ENCODE assay signal across 11 cellular contexts in genomic region chr12:95205016-95205415, GRCh38. TPM values are rescaled to one million over a fixed set of nuclear protein-coding genes. Genes with fewer than 3 reads are reported as not detected.
DNase-seq lines count a peak whose midpoint lies in the region; ATAC-seq, FAIRE-seq and TF ChIP-seq lines count a peak whose summit lies in the region.
"Had no signal": no experiment of that assay in that cellular context is flagged by ENCODE, and none has a peak within 500 bp of the region (broad histone marks: within the 10 kb centered on the region; RNA-seq: fewer than 3 reads in every experiment).

No MANE protein-coding gene starts in this region.

- no peak overlapping the region for H4K5ac ChIP-seq in H1 (ENCODE audit: insufficient read length, low read depth, low read length)

- intact Hi-C loops in heart left ventricle (cut with DNase I), result loop anchor here in 1 of 10 donors (10.0 kb wide), 1 partner anchor 70 kb away; no protein-coding TSS in a partner anchor
- intact Hi-C loops in cardiac septum (cut with DNase I), result loop anchor here (5.0 kb wide), 1 partner anchor 33 kb away; no protein-coding TSS in a partner anchor
- intact Hi-C loops in uterus (cut with DNase I; ENCODE audit: low total_unique reads), result no loop called here

- H3K14ac ChIP-seq in H1 (ENCODE audit: insufficient read length), result no peak overlapping the region

- no peak for TF ChIP-seq EP300 in H1 (IDR thresholded peaks at IDR 0.05; ENCODE audit: borderline replicate concordance in 1 of 2, low read depth in 2 of 2, low read length in 2 of 2)

- peaks cover 0 to 80% of the 10 kb centered on the region in 2 experiments; a peak in 3 of 4 replicates for H3K79me2 ChIP-seq in H1 (ENCODE audit: control insufficient read depth in 1 of 2, insufficient read depth in 2 of 2, low read length in 2 of 2)

- no peak overlapping the region; a peak in 1 of 7 replicates for H3K9ac ChIP-seq in H1 (replicated peaks in 1 of 4; ENCODE audit: extremely low read depth in 1 of 4, low read depth in 3 of 4, low read length in 3 of 4)

- H3K79me1 ChIP-seq in H1 (ENCODE audit: low read depth, low read length), result no peaks in the 10 kb centered on the region; the same call in 1 of the 2 replicates

- H2BK20ac ChIP-seq in H1 (ENCODE audit: low read length), result peak overlapping the region; percentile 91; the same call in 1 of the 2 replicates

- H2AFZ ChIP-seq in H1 (ENCODE audit: low read length), result no peak overlapping the region

- no peak for TF ChIP-seq CTCF in heart left ventricle (IDR thresholded peaks at IDR 0.05)
- TF ChIP-seq CTCF in H1 (IDR thresholded peaks at IDR 0.05; ENCODE audit: control extremely low read depth in 1 of 3, insufficient read depth in 1 of 3, low read depth in 1 of 3, low read length in 3 of 3), result no peak
- no peak for TF ChIP-seq CTCF in uterus (IDR thresholded peaks at IDR 0.05)

- no peak overlapping the region for H3K56ac ChIP-seq in H1 (replicated peaks; ENCODE audit: insufficient read length, low read depth, low read length)

- FAIRE-seq in H1 (lab: Jason Lieb, UNC), result no peak
- FAIRE-seq: A204.1, small intestine had no signal

- WGBS in heart left ventricle, 4 donors, result 94 to 100% (median 98%) methylated on average over 1 of the region's 1 CpG
- WGBS in H1 (ENCODE audit: extremely low coverage in 1 of 2, insufficient coverage in 1 of 2, insufficient read length in 1 of 2, insufficient replicate concordance in 2 of 2, low coverage in 1 of 2, low lambda C conversion rate in 2 of 2, missing lambda C conversion rate in 1 of 2), 2 experiments, result 82% methylated on average over 1 of the region's 1 CpG; no CpG with 5 or more reads in 1 of the 2 experiments

- peak overlapping the region; percentile 56 for H4K91ac ChIP-seq in H1 (replicated peaks; ENCODE audit: insufficient read length, low read length)

- DNase-seq in heart left ventricle (no peak), cardiac septum (ENCODE audit: low spot score) (no peak), H1 (ENCODE audit: low read depth in 1 of 2, low spot score in 2 of 2) (no peak), uterus (no peak), NCI-H1105 treated with DMSO at 0.1 percent for 48 hours (lab: John Stamatoyannopoulos, UW) (no peak), SKM-1 (lab: John Stamatoyannopoulos, UW; ENCODE audit: unreplicated experiment) (no peak), pons (ENCODE audit: low spot score) (no peak)
- DNase-seq: activated CD8-positive, alpha-beta memory T cell treated with anti-CD3 and anti-CD28 coated beads for 24 hours had no signal

- H3K4me1 ChIP-seq in heart left ventricle (peaks cover 3 to 67% (median 47%) of the 10 kb centered on the region in 12 donors), H1 (replicated peaks in 1 of 4; ENCODE audit: control insufficient read depth in 3 of 4, insufficient read depth in 4 of 4, low read length in 3 of 4) (peaks cover 2 to 44% (median 30%) of the 10 kb centered on the region in 4 experiments), muscle layer of duodenum (ENCODE audit: control insufficient read depth in 1 of 2, insufficient read depth in 2 of 2, low read length in 2 of 2) (peaks cover 17 to 42% of the 10 kb centered on the region in 2 donors), uterus (peaks cover 0 to 8% of the 10 kb centered on the region in 2 donors)

- TF ChIP-seq POLR2A in heart left ventricle (IDR thresholded peaks at IDR 0.05) (no peak), H1 (IDR thresholded peaks at IDR 0.05; ENCODE audit: control extremely low read depth in 1 of 2, low read depth in 2 of 2, low read length in 2 of 2) (no peak), uterus (IDR thresholded peaks at IDR 0.05) (no peak)

- H3K36me3 ChIP-seq in heart left ventricle, result peaks cover 0 to 6% (median 0%) of the 10 kb centered on the region in 9 donors
- H3K36me3 ChIP-seq in H1 (ENCODE audit: control insufficient read depth in 2 of 4, insufficient read depth in 4 of 4, low read length in 3 of 4), result peaks cover 0 to 2% (median 0%) of the 10 kb centered on the region in 4 experiments; a peak in 3 of 8 replicates
- H3K36me3 ChIP-seq in muscle layer of duodenum (ENCODE audit: control insufficient read depth in 1 of 2, insufficient read depth in 2 of 2, low read length in 2 of 2), result no peaks in the 10 kb centered on the region
- H3K36me3 ChIP-seq in uterus, result no peaks in the 10 kb centered on the region

- peak overlapping the region; percentile 96 for H2BK12ac ChIP-seq in H1 (ENCODE audit: low read depth, low read length)

- H3K27me3 ChIP-seq in heart left ventricle (no peaks in the 10 kb centered on the region), H1 (replicated peaks in 1 of 4; ENCODE audit: control insufficient read depth in 3 of 4, extremely low read depth in 1 of 4, insufficient read depth in 3 of 4, low read length in 3 of 4) (no peaks in the 10 kb centered on the region), muscle layer of duodenum (ENCODE audit: low read depth, low read length) (no peaks in the 10 kb centered on the region), uterus (no peaks in the 10 kb centered on the region)

- H4K20me1 ChIP-seq in H1 (replicated peaks in 1 of 2; ENCODE audit: control insufficient read depth in 1 of 2, insufficient read depth in 2 of 2, low read length in 2 of 2), result no peaks in the 10 kb centered on the region

- H2BK120ac ChIP-seq in H1 (replicated peaks; ENCODE audit: low read depth, low read length), result peak overlapping the region; percentile 90

- H4K8ac ChIP-seq in H1 (ENCODE audit: extremely low read depth, insufficient read depth, low read length), result no peak overlapping the region

- TF ChIP-seq RAD21 in H1 (IDR thresholded peaks at IDR 0.05 in 1 of 2, conservative IDR thresholded peaks at IDR 0.05 in 1 of 2; ENCODE audit: low read depth in 2 of 2, low read length in 2 of 2), result no peak

- H2AK5ac ChIP-seq in H1 (ENCODE audit: low read depth, low read length), result peak overlapping the region; percentile 83; the same call in 1 of the 2 replicates

- POLR2A ChIA-PET in H1 (lab: Charles Lee; ENCODE audit: partially characterized antibody), result interaction anchor here (0.6 to 7.7 kb wide), 2 partner anchors 14 to 25 kb away, joined by 3 to 89 read pairs; partner anchors contain the start of genes FGD6 and VEZT

- peak overlapping the region in 1 of 2 experiments; percentile 69; a peak in 1 of 4 replicates for H3K4me2 ChIP-seq in H1 (ENCODE audit: insufficient read depth in 1 of 2, low read depth in 2 of 2, low read length in 2 of 2)

- H2BK5ac ChIP-seq in H1 (ENCODE audit: low read depth, low read length), result peak overlapping the region; percentile 96; the same call in 1 of the 2 replicates

- ATAC-seq in heart left ventricle, result peak in 1 of 4 donors; percentile 15

- H3K23ac ChIP-seq in H1 (ENCODE audit: insufficient read length), result no peak overlapping the region

- no peak overlapping the region for H2BK15ac ChIP-seq in H1 (ENCODE audit: low read length)

- no peaks in the 10 kb centered on the region for H3K23me2 ChIP-seq in H1 (ENCODE audit: low read depth, low read length)

- CTCF ChIA-PET in H1 (lab: Charles Lee; ENCODE audit: partially characterized antibody), result interaction anchor here (1.0 to 1.8 kb wide), 3 partner anchors 9 to 88 kb away, joined by 4 to 6 read pairs (median 4); partner anchors contain the start of genes FGD6 and VEZT

- H3K18ac ChIP-seq in H1 (ENCODE audit: extremely low read depth, low read length), result peak overlapping the region; percentile 29

- H3K4me3 ChIP-seq in heart left ventricle (no peak overlapping the region), H1 (ENCODE audit: extremely low read depth in 1 of 4, insufficient read depth in 2 of 4, low read depth in 3 of 4, low read length in 4 of 4) (no peak overlapping the region), muscle layer of duodenum (ENCODE audit: low read depth in 1 of 2, low read length in 2 of 2) (no peak overlapping the region), uterus (no peak overlapping the region)

- H3K27ac ChIP-seq in heart left ventricle (peak overlapping the region in 9 of 12 donors; percentile 49 to 90 (median 76)), H1 (ENCODE audit: low read depth, low read length) (peak overlapping the region; percentile 71; the same call in 1 of the 2 replicates), muscle layer of duodenum (ENCODE audit: low read length) (peak overlapping the region; percentile 49), uterus (peak overlapping the region; percentile 77 to 91)

- H3K9me3 ChIP-seq in heart left ventricle, result no peaks in the 10 kb centered on the region
- no peaks in the 10 kb centered on the region for H3K9me3 ChIP-seq in H1 (ENCODE audit: insufficient read depth in 2 of 2, low read depth in 1 of 2, low read length in 1 of 2)
- no peaks in the 10 kb centered on the region for H3K9me3 ChIP-seq in muscle layer of duodenum (ENCODE audit: control insufficient read depth in 1 of 2, low read length in 2 of 2)
- H3K9me3 ChIP-seq in uterus, result no peaks in the 10 kb centered on the region

- H3K4ac ChIP-seq in H1 (replicated peaks; ENCODE audit: insufficient read length, low read depth, low read length), result no peak overlapping the region

RNA-seq across cellular contexts. Expression of gene FGD6, which starts 12.3 kb away (rescaled TPM):
- total RNA-seq in heart left ventricle, result 10 to 100 TPM; 11.9 to 29.1 (median 19.5) TPM
- polyA plus RNA-seq in heart left ventricle, result 1 to 10 TPM; 2.8 to 2.9 TPM
- 19.9 TPM for total RNA-seq in cardiac septum
- 22.4 and 24.3 TPM in 2 replicates for total RNA-seq in H1 (2021; fragmentation: NEBNext Ultra II Directional; extraction: Animal tissue kit (Norgen Biotek cat#: 25700))
- polyA plus RNA-seq in H1 (2011; rRNA removed), result 5.8 and 12.2 TPM in 2 replicates
- 8.6 TPM for polyA plus RNA-seq in H1 (2011; cell fraction: cytosol; rRNA removed)
- polyA plus RNA-seq in H1 (2011; cell fraction: nucleus; rRNA removed), result 5.5 TPM
- polyA plus RNA-seq in H1 (2012, experiment 1 of 2), result 7.4 to 12.5 TPM (median 9.1 TPM) in 4 replicates
- polyA plus RNA-seq in H1 (2012, experiment 2 of 2), result 0.49 TPM
- 11.1 TPM for polyA plus RNA-seq in H1 (2013, experiment 1 of 2)
- polyA plus RNA-seq in H1 (2013, experiment 2 of 2), result 11.6 TPM
- 18.2 and 35.8 TPM in 2 replicates for polyA minus RNA-seq in H1 (2011; rRNA and poly(A)+ RNA removed)
- polyA minus RNA-seq in H1 (2011; cell fraction: cytosol; rRNA and poly(A)+ RNA removed), result 19.5 TPM
- polyA minus RNA-seq in H1 (2011; cell fraction: nucleus; rRNA and poly(A)+ RNA removed), result 65.5 TPM
- total RNA-seq in uterus, result 10 to 100 TPM in 3 of 4 donors, 1 to 10 TPM in 1; 7.6 to 25.3 (median 15.1) TPM

RNA-seq across cellular contexts. Expression of gene VEZT, which starts 12.6 kb away (rescaled TPM):
- total RNA-seq in heart left ventricle, result 10 to 100 TPM; 53.6 to 89.9 (median 66.2) TPM
- 10 to 100 TPM; 14.6 to 36.2 TPM for polyA plus RNA-seq in heart left ventricle
- total RNA-seq in cardiac septum, result 77.4 TPM
- 51.1 and 56.1 TPM in 2 replicates for total RNA-seq in H1 (2021; fragmentation: NEBNext Ultra II Directional; extraction: Animal tissue kit (Norgen Biotek cat#: 25700))
- 24.3 and 44.0 TPM in 2 replicates for polyA plus RNA-seq in H1 (2011; rRNA removed)
- polyA plus RNA-seq in H1 (2011; cell fraction: cytosol; rRNA removed), result 39.9 TPM
- polyA plus RNA-seq in H1 (2011; cell fraction: nucleus; rRNA removed), result 29.6 TPM
- polyA plus RNA-seq in H1 (2012, experiment 1 of 2), result 31.2 to 44.3 TPM (median 35.2 TPM) in 4 replicates
- 2.4 TPM for polyA plus RNA-seq in H1 (2012, experiment 2 of 2)
- polyA plus RNA-seq in H1 (2013, experiment 1 of 2), result 53.0 TPM
- 65.2 TPM for polyA plus RNA-seq in H1 (2013, experiment 2 of 2)
- polyA minus RNA-seq in H1 (2011; rRNA and poly(A)+ RNA removed), result 93.7 and 111 TPM in 2 replicates
- polyA minus RNA-seq in H1 (2011; cell fraction: cytosol; rRNA and poly(A)+ RNA removed), result 41.8 TPM
- polyA minus RNA-seq in H1 (2011; cell fraction: nucleus; rRNA and poly(A)+ RNA removed), result 129 TPM
- 100 to 1,000 TPM in 1 of 4 donors, 10 to 100 TPM in 3; 38.9 to 172 (median 70.7) TPM for total RNA-seq in uterus
